ENCODE assay signal across 8 cellular contexts in the genomic region with DNA sequence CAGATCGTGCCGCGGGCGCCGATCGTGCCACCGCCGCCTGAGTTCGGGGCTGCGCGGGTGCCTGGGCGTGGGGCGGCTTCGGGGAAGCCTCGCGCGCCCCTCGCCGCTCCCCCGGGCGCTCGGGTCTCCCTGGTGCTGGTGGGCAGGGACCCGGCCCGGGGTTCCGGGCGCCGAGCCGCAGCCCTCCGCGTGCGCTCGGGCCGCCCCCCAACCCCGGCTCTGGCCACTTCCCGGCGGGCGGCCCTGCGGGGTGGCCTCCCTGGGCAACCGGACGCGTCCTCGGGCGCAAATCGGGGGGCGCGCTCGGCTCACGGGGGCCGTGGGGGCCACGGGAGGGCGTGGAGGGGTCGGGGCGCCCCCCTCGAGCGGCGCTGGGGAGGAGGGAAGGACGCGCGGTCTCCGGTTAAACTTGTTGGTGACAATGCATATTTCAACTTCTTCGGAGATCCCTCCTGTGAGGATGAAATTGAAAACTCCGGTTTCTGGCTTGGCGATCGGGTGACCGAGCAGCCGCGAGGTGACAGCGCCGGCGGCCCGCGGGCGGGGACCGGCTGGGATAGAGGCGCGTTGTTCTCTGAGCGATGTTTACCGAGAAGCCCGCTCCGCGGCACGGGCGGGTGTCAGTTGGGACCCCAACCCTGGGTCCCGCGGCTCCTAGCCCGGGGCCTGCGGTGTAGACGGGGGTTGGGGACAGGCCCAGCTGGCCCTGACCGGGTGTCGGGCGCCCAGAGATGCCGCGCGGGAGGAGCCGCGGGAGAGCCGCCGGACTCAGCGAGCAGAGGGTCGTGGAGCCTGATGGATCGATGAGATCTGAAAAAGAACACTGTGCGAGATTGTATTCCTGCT. TPM values are rescaled to one million over a fixed set of nuclear protein-coding genes. Genes with fewer than 3 reads are reported as not detected.
DNase-seq lines count a peak whose midpoint lies in the region; ATAC-seq and TF ChIP-seq lines count a peak whose summit lies in the region.

No MANE protein-coding gene starts in this region.

- DNase-seq in activated CD4-positive, alpha-beta T cell treated with anti-CD3 and anti-CD28 coated beads for 48 hours, result peak; percentile 10
- DNase-seq in activated CD4-positive, alpha-beta T cell treated with anti-CD3 and anti-CD28 coated beads, Interleukin-2, amount 50 U/mL, for 4 hours, result no peak
- peak; percentile 7 to 14 for DNase-seq in activated T-cell treated with anti-CD3 and anti-CD28 coated beads, Interleukin-2, amount 50 U/mL, for 72 hours
- DNase-seq in left ventricle myocardium inferior, result no peak
- no peak for DNase-seq in psoas muscle
- DNase-seq in SK-N-DZ (ENCODE audit: low spot score), result no peak
- DNase-seq in ureter (ENCODE audit: low spot score), result no peak

- H3K36me3 ChIP-seq in left ventricle myocardium inferior (no peaks in the 10 kb centered on the region), psoas muscle (ENCODE audit: insufficient read depth in 1 of 2, low read depth in 1 of 2) (no peaks in the 10 kb centered on the region)

- peaks cover 62% of the 10 kb centered on the region for H3K4me1 ChIP-seq in left ventricle myocardium inferior
- peaks cover 4% of the 10 kb centered on the region for H3K4me1 ChIP-seq in psoas muscle

- H3K27ac ChIP-seq in left ventricle myocardium inferior (replicated peaks) (peak overlapping the region; percentile 90), psoas muscle (peak overlapping the region; percentile 67)

- peak; percentile 3 to 30 for ATAC-seq in activated T-cell treated with anti-CD3 and anti-CD28 coated beads, Interleukin-2, amount 50 U/mL, for 72 hours (replicated peaks in 1 of 2)
- ATAC-seq in psoas muscle (peak; percentile 18 to 61 (median 30)), HG02840 (IDR thresholded peaks at IDR 0.05; ENCODE audit: low FRiP score, unreplicated experiment) (no peak)

- intact Hi-C loops in left ventricle myocardium inferior (cut with micrococcal nuclease) (no loop called here), psoas muscle (cut with DNase I) (no loop called here)

- 1 to 3% (median 2%) methylated on average over 68 to 102 of the region's 102 CpGs for WGBS in psoas muscle, 3 donors

- no peaks in the 10 kb centered on the region for H3K4me1 Mint-ChIP-seq in activated T-cell treated with anti-CD3 and anti-CD28 coated beads, Interleukin-2, amount 50 U/mL, for 72 hours (ENCODE audit: low read depth)

- H3K27me3 ChIP-seq in left ventricle myocardium inferior (ENCODE audit: low read depth) (no peaks in the 10 kb centered on the region), psoas muscle (ENCODE audit: insufficient read depth in 3 of 3, low read length in 2 of 3) (peaks cover 0 to 17% (median 2%) of the 10 kb centered on the region in 3 donors)

- H3K27ac Mint-ChIP-seq in activated T-cell treated with anti-CD3 and anti-CD28 coated beads, Interleukin-2, amount 50 U/mL, for 72 hours, result no peak overlapping the region

- peaks cover 80% of the 10 kb centered on the region for H3K27me3 Mint-ChIP-seq in activated T-cell treated with anti-CD3 and anti-CD28 coated beads, Interleukin-2, amount 50 U/mL, for 72 hours (ENCODE audit: low read depth)

- no peaks in the 10 kb centered on the region for H3K9me3 Mint-ChIP-seq in activated T-cell treated with anti-CD3 and anti-CD28 coated beads, Interleukin-2, amount 50 U/mL, for 72 hours

- TF ChIP-seq CTCF in left ventricle myocardium inferior (IDR thresholded peaks at IDR 0.05; ENCODE audit: borderline replicate concordance) (no peak), psoas muscle (IDR thresholded peaks at IDR 0.05) (no peak)

- no peaks in the 10 kb centered on the region for H3K36me3 Mint-ChIP-seq in activated T-cell treated with anti-CD3 and anti-CD28 coated beads, Interleukin-2, amount 50 U/mL, for 72 hours (ENCODE audit: insufficient read depth in 2 of 2)

- H3K4me3 ChIP-seq in left ventricle myocardium inferior (peak overlapping the region; percentile 95), psoas muscle (peak overlapping the region; percentile 78)

- H3K4me3 Mint-ChIP-seq in activated T-cell treated with anti-CD3 and anti-CD28 coated beads, Interleukin-2, amount 50 U/mL, for 72 hours, result peak overlapping the region; percentile 74 to 80

- H3K9me3 ChIP-seq in left ventricle myocardium inferior (replicated peaks) (no peaks in the 10 kb centered on the region), psoas muscle (no peaks in the 10 kb centered on the region)

RNA-seq across cellular contexts. Expression of a gene that starts 0.7 kb away (rescaled TPM):
- total RNA-seq in activated T-cell treated with anti-CD3 and anti-CD28 coated beads, Interleukin-2, amount 50 U/mL, for 72 hours, result 1 to 10 TPM; 1.5 to 1.6 TPM
- total RNA-seq in left ventricle myocardium inferior (9.6 TPM), psoas muscle (10 to 100 TPM in 1 of 4 donors, 1 to 10 TPM in 3; 7.6 to 14.9 (median 9.5) TPM), ureter (29.9 TPM)
- polyA plus RNA-seq in psoas muscle, result 1 to 10 TPM; 3.0 to 9.8 (median 4.5) TPM
- polyA plus RNA-seq in SK-N-DZ (2014; cell fraction: cytosol; rRNA removed), result 13.6 TPM in 2 replicates
- 6.2 and 8.6 TPM in 2 replicates for polyA plus RNA-seq in SK-N-DZ (2014; cell fraction: nucleus; rRNA removed)

Comparison
In these comparisons a context has a peak if more than half of its experiments do, and no peak if none do; other contexts are left out.
1. DNase-seq: peak in activated CD4-positive, alpha-beta T cell treated with anti-CD3 and anti-CD28 coated beads for 48 hours (single experiment) and activated T-cell treated with anti-CD3 and anti-CD28 coated beads, Interleukin-2, amount 50 U/mL, for 72 hours (2 of 2); none in activated CD4-positive, alpha-beta T cell treated with anti-CD3 and anti-CD28 coated beads, Interleukin-2, amount 50 U/mL, for 4 hours (0 of 2), left ventricle myocardium inferior (single experiment), psoas muscle (0 of 2), SK-N-DZ (single experiment) and ureter (single experiment).